Comparison of ENCODE assay signal across 2 cellular contexts in the genomic region with DNA sequence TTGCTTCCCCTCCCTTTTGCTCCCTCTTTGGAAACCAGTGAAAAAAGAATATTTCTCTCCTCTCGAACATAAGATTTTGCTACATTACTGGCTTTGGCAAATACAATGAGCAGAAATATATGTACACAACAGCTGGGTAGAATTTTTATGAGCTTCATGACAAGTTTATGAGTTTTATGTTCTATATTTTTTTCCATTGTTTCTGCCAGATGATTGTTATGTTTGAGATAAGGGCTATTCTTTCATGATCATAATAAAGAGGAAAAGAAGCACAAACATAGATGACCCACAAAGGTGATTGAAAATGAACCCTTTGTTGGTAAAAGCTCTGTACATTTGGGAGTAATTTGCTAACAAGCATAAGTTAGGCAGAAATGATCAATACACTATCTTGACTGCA.
TF ChIP-seq lines count a peak whose summit lies in the region.

No MANE protein-coding gene starts in this region.

TF ChIP-seq in IMR-90, 13 proteins besides CTCF, POLR2A, EP300 and RAD21:
- TF ChIP-seq, protein P1, sequence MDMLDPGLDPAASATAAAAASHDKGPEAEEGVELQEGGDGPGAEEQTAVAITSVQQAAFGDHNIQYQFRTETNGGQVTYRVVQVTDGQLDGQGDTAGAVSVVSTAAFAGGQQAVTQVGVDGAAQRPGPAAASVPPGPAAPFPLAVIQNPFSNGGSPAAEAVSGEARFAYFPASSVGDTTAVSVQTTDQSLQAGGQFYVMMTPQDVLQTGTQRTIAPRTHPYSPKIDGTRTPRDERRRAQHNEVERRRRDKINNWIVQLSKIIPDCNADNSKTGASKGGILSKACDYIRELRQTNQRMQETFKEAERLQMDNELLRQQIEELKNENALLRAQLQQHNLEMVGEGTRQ (IDR thresholded peaks at IDR 0.05; ENCODE audit: low read depth, low read length) = no peak
- TF ChIP-seq NFE2L2 (IDR thresholded peaks at IDR 0.05; ENCODE audit: low read depth, low read length) (no peak), RCOR1 (IDR thresholded peaks at IDR 0.05; ENCODE audit: insufficient replicate concordance, low read length) (no peak), FOS (IDR thresholded peaks at IDR 0.05; ENCODE audit: low read depth, low read length) (no peak), MAZ (IDR thresholded peaks at IDR 0.05; ENCODE audit: borderline replicate concordance, low read depth, low read length) (no peak), SMC3 (IDR thresholded peaks at IDR 0.05; ENCODE audit: low read depth, low read length) (no peak), CHD1 (IDR thresholded peaks at IDR 0.05; ENCODE audit: low read depth, low read length) (no peak), MXI1 (IDR thresholded peaks at IDR 0.05; ENCODE audit: borderline replicate concordance, low read depth, low read length) (no peak), MAFK (IDR thresholded peaks at IDR 0.05; ENCODE audit: low read depth, low read length) (no peak), RFX5 (IDR thresholded peaks at IDR 0.05; ENCODE audit: low read depth, low read length) (no peak), CEBPB (IDR thresholded peaks at IDR 0.05; ENCODE audit: low read depth, low read length) (no peak), BHLHE40 (IDR thresholded peaks at IDR 0.05; ENCODE audit: low read depth, low read length) (no peak)
- TF ChIP-seq, protein P2, sequence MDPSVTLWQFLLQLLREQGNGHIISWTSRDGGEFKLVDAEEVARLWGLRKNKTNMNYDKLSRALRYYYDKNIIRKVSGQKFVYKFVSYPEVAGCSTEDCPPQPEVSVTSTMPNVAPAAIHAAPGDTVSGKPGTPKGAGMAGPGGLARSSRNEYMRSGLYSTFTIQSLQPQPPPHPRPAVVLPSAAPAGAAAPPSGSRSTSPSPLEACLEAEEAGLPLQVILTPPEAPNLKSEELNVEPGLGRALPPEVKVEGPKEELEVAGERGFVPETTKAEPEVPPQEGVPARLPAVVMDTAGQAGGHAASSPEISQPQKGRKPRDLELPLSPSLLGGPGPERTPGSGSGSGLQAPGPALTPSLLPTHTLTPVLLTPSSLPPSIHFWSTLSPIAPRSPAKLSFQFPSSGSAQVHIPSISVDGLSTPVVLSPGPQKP (IDR thresholded peaks at IDR 0.05; ENCODE audit: borderline replicate concordance, low read depth, low read length) = no peak

TF ChIP-seq in endothelial cell of umbilical vein, 7 proteins besides CTCF, POLR2A, EP300 and RAD21:
- TF ChIP-seq, protein P3, sequence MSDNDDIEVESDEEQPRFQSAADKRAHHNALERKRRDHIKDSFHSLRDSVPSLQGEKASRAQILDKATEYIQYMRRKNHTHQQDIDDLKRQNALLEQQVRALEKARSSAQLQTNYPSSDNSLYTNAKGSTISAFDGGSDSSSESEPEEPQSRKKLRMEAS (IDR thresholded peaks at IDR 0.05; ENCODE audit: insufficient read depth, insufficient read length) = no peak
- TF ChIP-seq POLR2AphosphoS5 (IDR thresholded peaks at IDR 0.05; ENCODE audit: insufficient read depth, low read depth, low read length) (no peak), JUN (IDR thresholded peaks at IDR 0.05; ENCODE audit: borderline replicate concordance, insufficient read depth, insufficient read length, low read depth) (peak; percentile 44), EZH2 (IDR thresholded peaks at IDR 0.05; ENCODE audit: borderline replicate concordance, low read depth, low read length, severe bottlenecking) (no peak), FOS (IDR thresholded peaks at IDR 0.05; ENCODE audit: borderline replicate concordance, insufficient read depth, low read length) (no peak), GATA2 (IDR thresholded peaks at IDR 0.05; ENCODE audit: insufficient read depth, insufficient read length, low read depth, low read length) (peak; percentile 38), MYC (IDR thresholded peaks at IDR 0.05; ENCODE audit: low read depth, low read length) (no peak)
